1 cellular context compared by ENCODE assay signal in genomic region chr16:3754304-3754703, GRCh38.
TF ChIP-seq lines count a peak whose summit lies in the region.

No MANE protein-coding gene starts in this region.

TF ChIP-seq in IMR-90, 13 proteins besides CTCF, POLR2A, EP300 and RAD21:
- TF ChIP-seq MAZ (IDR thresholded peaks at IDR 0.05; ENCODE audit: borderline replicate concordance, low read depth, low read length) (no peak), CEBPB (IDR thresholded peaks at IDR 0.05; ENCODE audit: low read depth, low read length) (peak; percentile 36; the same call in 1 of the 2 replicates)
